ENCODE assay signal across 1 cellular context in genomic region chr14:45998554-45998953, GRCh38.
TF ChIP-seq lines count a peak whose summit lies in the region.

No MANE protein-coding gene starts in this region.

TF ChIP-seq in HepG2, 621 proteins besides CTCF, POLR2A, EP300 and RAD21 (continued from another document):
- TF ChIP-seq USF2 (IDR thresholded peaks at IDR 0.05; ENCODE audit: low read depth, low read length) (peak; percentile 53), USF2 (CRISPR knock-in tag; IDR thresholded peaks at IDR 0.05; ENCODE audit: borderline replicate concordance) (no peak)
